ENCODE assay signal across 22 cellular contexts in the genomic region with DNA sequence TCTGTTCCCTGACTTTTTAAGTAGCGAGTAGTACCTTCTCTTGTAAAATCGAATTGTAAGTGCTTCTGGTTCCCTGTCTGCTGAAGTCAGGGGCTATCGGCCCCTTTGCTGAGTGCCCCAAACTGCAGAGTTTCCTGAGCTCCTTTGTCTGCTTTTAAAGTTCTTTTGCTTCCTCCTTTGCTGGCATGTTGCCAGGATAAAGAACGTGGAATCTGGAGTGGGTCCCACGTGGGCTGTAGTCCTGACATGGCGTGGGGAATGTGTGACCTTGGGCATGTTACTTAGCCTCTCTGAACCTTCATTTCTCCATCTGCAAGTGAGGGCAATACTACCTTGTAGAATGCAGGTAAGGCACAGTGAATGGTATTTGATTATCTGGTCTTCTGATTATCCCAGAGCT.
"Had no signal": no experiment of that assay in that cellular context is flagged by ENCODE, and none has a peak within 500 bp of the region (broad histone marks: within the 10 kb centered on the region; RNA-seq: fewer than 3 reads in every experiment).

No MANE protein-coding gene starts in this region.

- DNase-seq: Karpas-422, KG1, MG63, NCI-H1092, NCI-H1105 treated with DMSO at 0.1 percent for 48 hours, NCI-H1417 treated with DMSO at 0.1 percent for 48 hours, NCI-H146, NCI-H1694 treated with DMSO at 0.1 percent for 48 hours, NCI-H1930, NCI-H2081, NCI-H2107, NCI-H226, NCI-H446, NCI-H510A, NCI-H524 treated with DMSO at 0.1 percent for 48 hours, NCI-H69, NCI-H774, RPMI8226, SHP77, SK-N-SH, SW 1271 had no signal

- FAIRE-seq: RCC 7860 had no signal

- H3K4me2 ChIP-seq: SK-N-SH had no signal

- H3K9ac ChIP-seq: SK-N-SH had no signal

- H3K4me3 ChIP-seq: MG63 had no signal

- H3K27me3 ChIP-seq: MG63 had no signal

- H3K9me3 ChIP-seq: MG63, SK-N-SH had no signal

- H3K36me3 ChIP-seq: MG63 had no signal
